ENCODE assay signal across 9 cellular contexts in genomic region chr11:44596541-44597276, GRCh38. TPM values are rescaled to one million over a fixed set of nuclear protein-coding genes. Genes with fewer than 3 reads are reported as not detected.
DNase-seq lines count a peak whose midpoint lies in the region; ATAC-seq, FAIRE-seq and TF ChIP-seq lines count a peak whose summit lies in the region.
"Had no signal": no experiment of that assay in that cellular context is flagged by ENCODE, and none has a peak within 500 bp of the region (broad histone marks: within the 10 kb centered on the region; RNA-seq: fewer than 3 reads in every experiment).

No MANE protein-coding gene starts in this region.

- DNase-seq in GM19240 (ENCODE audit: insufficient read length, low spot score) (peak; percentile 51), HK-2 (ENCODE audit: unreplicated experiment) (peak; percentile 27), lower lobe of right lung (no peak), suprapubic skin (ENCODE audit: low spot score in 2 of 2) (no peak), pancreas (no peak), HFFc6 (no peak), endothelial cell (ENCODE audit: low spot score) (no peak)
- DNase-seq in activated T-cell treated with anti-CD3 and anti-CD28 coated beads, Interleukin-2, amount 50 U/mL, for 24 hours: peak; percentile 68

- H3K4me3 ChIP-seq in lower lobe of right lung (no peak overlapping the region), suprapubic skin (no peak overlapping the region), pancreas (no peak overlapping the region)

- H3K27ac Mint-ChIP-seq in activated T-cell treated with anti-CD3 and anti-CD28 coated beads, Interleukin-2, amount 50 U/mL, for 24 hours: peak overlapping the region; percentile 91
- no peak overlapping the region for H3K27ac Mint-ChIP-seq in HFFc6
- H3K27ac Mint-ChIP-seq in endothelial cell (ENCODE audit: unreplicated experiment): no peak overlapping the region

- no peaks in the 10 kb centered on the region for H3K27me3 Mint-ChIP-seq in activated T-cell treated with anti-CD3 and anti-CD28 coated beads, Interleukin-2, amount 50 U/mL, for 24 hours
- H3K27me3 Mint-ChIP-seq in HFFc6 (ENCODE audit: insufficient read depth): peaks cover 5% of the 10 kb centered on the region
- H3K27me3 Mint-ChIP-seq in endothelial cell (ENCODE audit: unreplicated experiment): peaks cover 15% of the 10 kb centered on the region

- TF ChIP-seq CTCF in lower lobe of right lung (IDR thresholded peaks at IDR 0.05): no peak
- TF ChIP-seq CTCF in suprapubic skin (IDR thresholded peaks at IDR 0.05): no peak
- no peak for TF ChIP-seq CTCF in pancreas (IDR thresholded peaks at IDR 0.05)
- TF ChIP-seq CTCF in HFFc6 (IDR thresholded peaks at IDR 0.05): no peak
- no peak for TF ChIP-seq CTCF in endothelial cell (IDR thresholded peaks at IDR 0.05; ENCODE audit: unreplicated experiment)

- H3K9me3 Mint-ChIP-seq in activated T-cell treated with anti-CD3 and anti-CD28 coated beads, Interleukin-2, amount 50 U/mL, for 24 hours: no peaks in the 10 kb centered on the region
- H3K9me3 Mint-ChIP-seq in HFFc6: no peaks in the 10 kb centered on the region
- no peaks in the 10 kb centered on the region for H3K9me3 Mint-ChIP-seq in endothelial cell (ENCODE audit: unreplicated experiment)

- FAIRE-seq in pancreas (lab: Jason Lieb, UNC): no peak
- FAIRE-seq: islet of Langerhans had no signal

- ATAC-seq in lower lobe of right lung (no peak), pancreas (no peak)

- H3K4me1 Mint-ChIP-seq in activated T-cell treated with anti-CD3 and anti-CD28 coated beads, Interleukin-2, amount 50 U/mL, for 24 hours (ENCODE audit: low read depth): peaks cover 82% of the 10 kb centered on the region
- no peaks in the 10 kb centered on the region for H3K4me1 Mint-ChIP-seq in HFFc6 (ENCODE audit: low read depth)
- H3K4me1 Mint-ChIP-seq in endothelial cell (ENCODE audit: unreplicated experiment): peaks cover 11% of the 10 kb centered on the region

- no peaks in the 10 kb centered on the region for H3K27me3 ChIP-seq in lower lobe of right lung (ENCODE audit: low read depth)
- no peaks in the 10 kb centered on the region for H3K27me3 ChIP-seq in suprapubic skin
- H3K27me3 ChIP-seq in pancreas: no peaks in the 10 kb centered on the region

- peaks cover 95% of the 10 kb centered on the region for H3K36me3 Mint-ChIP-seq in activated T-cell treated with anti-CD3 and anti-CD28 coated beads, Interleukin-2, amount 50 U/mL, for 24 hours (ENCODE audit: low read depth)
- H3K36me3 Mint-ChIP-seq in HFFc6 (ENCODE audit: low read depth) (no peaks in the 10 kb centered on the region), endothelial cell (ENCODE audit: low read depth, unreplicated experiment) (no peaks in the 10 kb centered on the region)

- intact Hi-C loops in lower lobe of right lung (cut with DNase I) (no loop called here), pancreas (cut with DNase I) (no loop called here)

- no peaks in the 10 kb centered on the region for H3K9me3 ChIP-seq in lower lobe of right lung
- no peaks in the 10 kb centered on the region for H3K9me3 ChIP-seq in suprapubic skin
- H3K9me3 ChIP-seq in pancreas: no peaks in the 10 kb centered on the region

- no peak for TF ChIP-seq POLR2A in suprapubic skin (IDR thresholded peaks at IDR 0.05)

- peaks cover 16% of the 10 kb centered on the region for H3K36me3 ChIP-seq in lower lobe of right lung
- peaks cover 10% of the 10 kb centered on the region for H3K36me3 ChIP-seq in suprapubic skin
- no peaks in the 10 kb centered on the region for H3K36me3 ChIP-seq in pancreas

- TF ChIP-seq EP300 in suprapubic skin (IDR thresholded peaks at IDR 0.05): no peak

- H3K4me1 ChIP-seq in lower lobe of right lung (peaks cover 69% of the 10 kb centered on the region), suprapubic skin (peaks cover 46% of the 10 kb centered on the region), pancreas (no peaks in the 10 kb centered on the region)

- 48% methylated on average over 11 of the region's 12 CpGs for WGBS in suprapubic skin
- 88 to 89% methylated on average over 12 of the region's 12 CpGs for WGBS in pancreas, 2 donors

- peak overlapping the region; percentile 53 for H3K4me3 Mint-ChIP-seq in activated T-cell treated with anti-CD3 and anti-CD28 coated beads, Interleukin-2, amount 50 U/mL, for 24 hours
- H3K4me3 Mint-ChIP-seq in HFFc6: no peak overlapping the region
- H3K4me3 Mint-ChIP-seq in endothelial cell (ENCODE audit: unreplicated experiment): no peak overlapping the region

- H3K27ac ChIP-seq in lower lobe of right lung (peak overlapping the region; percentile 72), suprapubic skin (peak overlapping the region; percentile 52), pancreas (no peak overlapping the region)

RNA-seq across cellular contexts. Expression of gene CD82, which starts 31.2 kb away (rescaled TPM):
- 129 TPM for total RNA-seq in lower lobe of right lung
- 100 to 1,000 TPM in 3 of 4 donors, 10 to 100 TPM in 1; 77.6 to 155 (median 118) TPM for total RNA-seq in suprapubic skin
- 10 to 100 TPM; 26.5 to 45.6 (median 32.5) TPM for total RNA-seq in pancreas
- 10 to 100 TPM; 29.1 to 64.6 TPM for polyA plus RNA-seq in pancreas
- 10 to 100 TPM; 17.3 to 31.7 (median 20.7) TPM for total RNA-seq in HFFc6 (2021; fragmentation: NEBNext Ultra II Directional; extraction: Animal tissue kit (Norgen Biotek cat#: 25700))
- 16.1 TPM for total RNA-seq in endothelial cell (ENCODE audit: unreplicated experiment)

Comparison
In these comparisons a context has a peak if more than half of its experiments do, and no peak if none do; other contexts are left out.
1. DNase-seq: peak in GM19240 (single experiment), HK-2 (single experiment) and activated T-cell treated with anti-CD3 and anti-CD28 coated beads, Interleukin-2, amount 50 U/mL, for 24 hours (single experiment); none in lower lobe of right lung (single experiment), suprapubic skin (0 of 2), pancreas (0 of 6), HFFc6 (single experiment) and endothelial cell (single experiment).
2. H3K27ac ChIP-seq: peak in lower lobe of right lung (single experiment) and suprapubic skin (single experiment); none in pancreas (0 of 4).